33 cellular contexts compared by ENCODE assay signal in the genomic region with DNA sequence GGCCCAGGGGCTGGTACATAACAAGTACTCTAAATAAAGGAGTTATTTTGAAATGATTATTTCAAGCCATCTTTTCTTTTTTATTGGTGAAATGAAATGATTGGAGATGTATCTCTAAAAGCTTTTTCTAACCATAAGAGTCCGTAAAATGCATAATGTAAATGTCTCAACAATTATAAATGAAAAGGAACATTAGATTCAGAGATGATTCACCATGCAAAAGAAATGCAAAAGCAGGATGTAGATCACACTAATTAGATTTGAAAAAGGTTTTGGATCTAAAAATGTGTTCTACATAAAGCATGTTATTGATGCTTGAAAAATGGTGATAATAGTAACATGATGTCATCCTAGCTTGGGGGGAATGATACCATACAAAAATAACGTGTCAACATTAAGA.
"Had no signal": no experiment of that assay in that cellular context is flagged by ENCODE, and none has a peak within 500 bp of the region (broad histone marks: within the 10 kb centered on the region; RNA-seq: fewer than 3 reads in every experiment).

No MANE protein-coding gene starts in this region.

- H3K4me1 ChIP-seq: adrenal gland, body of pancreas, breast epithelium had no signal

- FAIRE-seq: astrocyte, TTC549 had no signal

- H3K4me3 ChIP-seq: adrenal gland, body of pancreas, breast epithelium had no signal

- H3K27me3 ChIP-seq: adrenal gland, body of pancreas, brain microvascular endothelial cell, breast epithelium had no signal

- H3K27ac ChIP-seq: adrenal gland, body of pancreas, brain microvascular endothelial cell, breast epithelium, VCaP had no signal

- DNase-seq: activated B cell treated with CpG ODN at 0.5 μM for 24 hours; activated CD4-positive, alpha-beta memory T cell treated with anti-CD3 and anti-CD28 coated beads for 36 hours; activated CD4-positive, alpha-beta T cell treated with anti-CD3 and anti-CD28 coated beads for 4 hours; activated CD4-positive, alpha-beta T cell treated with anti-CD3 and anti-CD28 coated beads, Interleukin-2, amount 10 ng/mL, durations not matched to agents 24 days and 14 days; activated CD4-positive, alpha-beta T cell treated with anti-CD3 and anti-CD28 coated beads, Interleukin-2, amount 50 U/mL, for 1 hour; activated CD4-positive, alpha-beta T cell treated with anti-CD3 and anti-CD28 coated beads, Interleukin-2, amount 50 U/mL, for 4 hours; activated CD4-positive, CD25-positive, alpha-beta regulatory T cell treated with anti-CD3 and anti-CD28 coated beads, Interleukin-2, amount 50 U/mL, for 72 hours; activated CD8-positive, alpha-beta memory T cell treated with anti-CD3 and anti-CD28 coated beads, Interleukin-2, amount 50 U/mL, for 4 hours; activated CD8-positive, alpha-beta T cell treated with anti-CD3 and anti-CD28 coated beads for 36 hours; activated effector memory CD4-positive, alpha-beta T cell treated with anti-CD3 and anti-CD28 coated beads, Interleukin-2, amount 50 U/mL, for 16 hours; activated gamma-delta T cell treated with Interleukin-2 at 50 U/mL for 16 hours; activated naive CD4-positive, alpha-beta T cell; activated naive CD4-positive, alpha-beta T cell treated with anti-CD3 and anti-CD28 coated beads for 36 hours; activated naive CD4-positive, alpha-beta T cell treated with anti-CD3 and anti-CD28 coated beads, Interleukin-2, amount 50 U/mL, for 16 hours; activated naive CD8-positive, alpha-beta T cell treated with anti-CD3 and anti-CD28 coated beads for 36 hours; activated T-cell treated with anti-CD3 and anti-CD28 coated beads for 4 hours; activated T-cell treated with anti-CD3 and anti-CD28 coated beads, Interleukin-2, amount 50 U/mL, for 1 hour; activated T-cell treated with anti-CD3 and anti-CD28 coated beads, Interleukin-2, amount 50 U/mL, for 4 hours; activated T-cell treated with anti-CD3 and anti-CD28 coated beads, Interleukin-2, amount 50 U/mL, for 72 hours; adrenal gland; amniotic stem cell; aorta; body of pancreas; brain microvascular endothelial cell; central memory CD4-positive, alpha-beta T cell; T-helper 17 cell; T1000 had no signal

- H3K36me3 ChIP-seq: adrenal gland, brain microvascular endothelial cell, breast epithelium had no signal

- H3K9me3 ChIP-seq: adrenal gland, body of pancreas, breast epithelium had no signal

- ATAC-seq: activated CD8-positive, alpha-beta T cell treated with anti-CD3 and anti-CD28 coated beads for 36 hours; activated naive CD4-positive, alpha-beta T cell treated with anti-CD3 and anti-CD28 coated beads, Interleukin-2, amount 50 U/mL, for 72 hours; activated T-cell treated with anti-CD3 and anti-CD28 coated beads, Interleukin-2, amount 50 U/mL, for 4 hours; activated T-cell treated with anti-CD3 and anti-CD28 coated beads, Interleukin-2, amount 50 U/mL, for 72 hours; activated T-helper 17 cell treated with anti-CD3 and anti-CD28 coated beads, Interleukin-2, amount 50 U/mL, for 72 hours; body of pancreas; T-helper 17 cell had no signal
